In genomic region chr1:87104945-87105344, GRCh38 we compare ENCODE assay signal across 26 cellular contexts.
DNase-seq lines count a peak whose midpoint lies in the region; ATAC-seq and TF ChIP-seq lines count a peak whose summit lies in the region.
"Had no signal": no experiment of that assay in that cellular context is flagged by ENCODE, and none has a peak within 500 bp of the region (broad histone marks: within the 10 kb centered on the region; RNA-seq: fewer than 3 reads in every experiment).

No MANE protein-coding gene starts in this region.

- intact Hi-C loops in heart left ventricle (cut with DNase I): no loop called here
- intact Hi-C loops in PC-3 (cut with micrococcal nuclease): no loop called here
- intact Hi-C loops in CD8-positive, alpha-beta T cell (cut with DNase I, micrococcal nuclease): no loop called here

- H3K9ac ChIP-seq in PC-3 (ENCODE audit: low read length): no peak overlapping the region

- H2AFZ ChIP-seq in PC-3 (ENCODE audit: low read length): no peak overlapping the region
- H2AFZ ChIP-seq: GM23338 had no signal

- DNase-seq in cardiac muscle cell (ENCODE audit: low read depth in 1 of 2, low spot score in 1 of 2) (no peak), heart left ventricle (no peak), PC-3 (peak; percentile 74), epithelial cell of esophagus (ENCODE audit: low read depth) (peak; percentile 28), endothelial cell (ENCODE audit: low spot score) (no peak)
- no peak for DNase-seq in CD8-positive, alpha-beta T cell
- DNase-seq: CD8-positive, alpha-beta memory T cell; DMS153; DND-41; H9; HFFc6; NCI-H1092 treated with DMSO at 0.1 percent for 48 hours; NCI-H1436; NCI-H187; NCI-H2081 treated with DMSO at 0.1 percent for 48 hours; NCI-H2171; NCI-H226; NCI-H510A; NCI-H69; SJCRH30; T-cell had no signal

- peaks cover 29% of the 10 kb centered on the region for H3K36me3 Mint-ChIP-seq in CD8-positive, alpha-beta T cell
- peaks cover 9% of the 10 kb centered on the region for H3K36me3 Mint-ChIP-seq in endothelial cell (ENCODE audit: low read depth, unreplicated experiment)

- H3K9me3 Mint-ChIP-seq in CD8-positive, alpha-beta T cell: peaks cover 5% of the 10 kb centered on the region
- no peaks in the 10 kb centered on the region for H3K9me3 Mint-ChIP-seq in endothelial cell (ENCODE audit: unreplicated experiment)
- H3K9me3 Mint-ChIP-seq: HFFc6 had no signal

- no peaks in the 10 kb centered on the region for H3K79me2 ChIP-seq in PC-3 (ENCODE audit: low read length)

- peak overlapping the region; percentile 51 for H3K4me2 ChIP-seq in PC-3 (ENCODE audit: low read length)
- H3K4me2 ChIP-seq: GM23338 had no signal

- H3K27ac Mint-ChIP-seq in CD8-positive, alpha-beta T cell: no peak overlapping the region
- no peak overlapping the region for H3K27ac Mint-ChIP-seq in endothelial cell (ENCODE audit: unreplicated experiment)
- H3K27ac Mint-ChIP-seq: CD8-positive, alpha-beta memory T cell; GM23338; HFFc6; T-cell had no signal

- H3F3A ChIP-seq in PC-3 (ENCODE audit: low read length, unreplicated experiment): no peaks in the 10 kb centered on the region

- TSS peak; percentile 18 for BruUV-seq in PC-3 (replicated peaks; lab: Mats Ljungman, UMichigan)

- H3K27me3 ChIP-seq in cardiac muscle cell: no peaks in the 10 kb centered on the region
- H3K27me3 ChIP-seq in heart left ventricle: no peaks in the 10 kb centered on the region
- no peaks in the 10 kb centered on the region for H3K27me3 ChIP-seq in PC-3 (ENCODE audit: low read length)
- no peaks in the 10 kb centered on the region for H3K27me3 ChIP-seq in CD8-positive, alpha-beta T cell (ENCODE audit: insufficient read depth, low read length)
- H3K27me3 ChIP-seq: SJCRH30 had no signal

- no peak for TF ChIP-seq POLR2A in heart left ventricle (IDR thresholded peaks at IDR 0.05)

- CTCF ChIA-PET in PC-3 (lab: Charles Lee): no interaction called here
- CTCF ChIA-PET in CD8-positive, alpha-beta T cell (lab: Charles Lee): no interaction called here

- TF ChIP-seq CTCF in cardiac muscle cell (IDR thresholded peaks at IDR 0.05; ENCODE audit: low read depth, low read length) (no peak), heart left ventricle (IDR thresholded peaks at IDR 0.05) (no peak), PC-3 (conservative IDR thresholded peaks at IDR 0.05; ENCODE audit: low read depth, low read length) (no peak), epithelial cell of esophagus (IDR thresholded peaks at IDR 0.05; ENCODE audit: insufficient read depth, low read depth, low read length, missing control alignments) (no peak), endothelial cell (IDR thresholded peaks at IDR 0.05; ENCODE audit: unreplicated experiment) (no peak)
- no peak for TF ChIP-seq CTCF in CD8-positive, alpha-beta T cell (IDR thresholded peaks at IDR 0.05)

- no peak overlapping the region for H3K4me3 Mint-ChIP-seq in CD8-positive, alpha-beta T cell
- H3K4me3 Mint-ChIP-seq in endothelial cell (ENCODE audit: unreplicated experiment): no peak overlapping the region
- H3K4me3 Mint-ChIP-seq: CD8-positive, alpha-beta memory T cell; GM23338; H9; HFFc6; T-cell had no signal

- H3K4me1 ChIP-seq in cardiac muscle cell (ENCODE audit: low read depth): peaks cover 17% of the 10 kb centered on the region
- peaks cover 0 to 6% (median 0%) of the 10 kb centered on the region in 12 donors for H3K4me1 ChIP-seq in heart left ventricle
- H3K4me1 ChIP-seq in PC-3 (ENCODE audit: insufficient read depth, low read length): peaks cover 41% of the 10 kb centered on the region
- H3K4me1 ChIP-seq in CD8-positive, alpha-beta T cell (ENCODE audit: insufficient read depth, low read length): no peaks in the 10 kb centered on the region

- no peaks in the 10 kb centered on the region for H3K9me2 ChIP-seq in PC-3 (replicated peaks; ENCODE audit: low read length)

- no peaks in the 10 kb centered on the region for H4K20me1 ChIP-seq in PC-3 (ENCODE audit: low read length)

- POLR2A ChIA-PET in PC-3 (lab: Charles Lee; ENCODE audit: unreplicated experiment): no interaction called here
- POLR2A ChIA-PET in CD8-positive, alpha-beta T cell (lab: Charles Lee): no interaction called here

- H3K36me3 ChIP-seq in cardiac muscle cell: no peaks in the 10 kb centered on the region
- peaks cover 0 to 3% (median 0%) of the 10 kb centered on the region in 9 donors for H3K36me3 ChIP-seq in heart left ventricle
- H3K36me3 ChIP-seq in PC-3 (ENCODE audit: low read depth, low read length): no peaks in the 10 kb centered on the region
- H3K36me3 ChIP-seq in CD8-positive, alpha-beta T cell (ENCODE audit: insufficient read depth, low read length): no peaks in the 10 kb centered on the region

- no peaks in the 10 kb centered on the region for H3K4me1 Mint-ChIP-seq in CD8-positive, alpha-beta T cell (ENCODE audit: low read depth)
- H3K4me1 Mint-ChIP-seq in endothelial cell (ENCODE audit: unreplicated experiment): no peaks in the 10 kb centered on the region
- H3K4me1 Mint-ChIP-seq: CD8-positive, alpha-beta memory T cell; T-cell had no signal

- H3K4me3 ChIP-seq in cardiac muscle cell (no peak overlapping the region), heart left ventricle (no peak overlapping the region), PC-3 (ENCODE audit: low read length) (no peak overlapping the region), epithelial cell of esophagus (ENCODE audit: low read length) (no peak overlapping the region)
- H3K4me3 ChIP-seq in CD8-positive, alpha-beta T cell (ENCODE audit: low read depth, low read length): no peak overlapping the region
- H3K4me3 ChIP-seq: GM23338, SJCRH30 had no signal

- ATAC-seq in heart left ventricle (no peak), PC-3 (peak; percentile 74), HG03097 (IDR thresholded peaks at IDR 0.05; ENCODE audit: low FRiP score, unreplicated experiment) (no peak), GM19455 (IDR thresholded peaks at IDR 0.05; ENCODE audit: unreplicated experiment) (no peak)
- ATAC-seq in CD8-positive, alpha-beta T cell: no peak
- ATAC-seq: GM23338, Right ventricle myocardium inferior, T-cell had no signal

- H3K27ac ChIP-seq in cardiac muscle cell: peak overlapping the region; percentile 3
- no peak overlapping the region for H3K27ac ChIP-seq in heart left ventricle
- peak overlapping the region; percentile 37 for H3K27ac ChIP-seq in PC-3 (ENCODE audit: low read length)
- no peak overlapping the region for H3K27ac ChIP-seq in CD8-positive, alpha-beta T cell (ENCODE audit: low read depth, low read length)
- H3K27ac ChIP-seq: C4-2B, SJCRH30 had no signal

- H3K9me3 ChIP-seq in cardiac muscle cell (ENCODE audit: low read depth) (no peaks in the 10 kb centered on the region), heart left ventricle (peaks cover 0 to 11% (median 3%) of the 10 kb centered on the region in 12 donors), PC-3 (ENCODE audit: low read length) (no peaks in the 10 kb centered on the region)
- H3K9me3 ChIP-seq in CD8-positive, alpha-beta T cell (ENCODE audit: low read length): no peaks in the 10 kb centered on the region
- H3K9me3 ChIP-seq: SJCRH30 had no signal

- no peaks in the 10 kb centered on the region for H3K27me3 Mint-ChIP-seq in CD8-positive, alpha-beta T cell (ENCODE audit: low read depth)
- H3K27me3 Mint-ChIP-seq in endothelial cell (ENCODE audit: unreplicated experiment): peaks cover 2% of the 10 kb centered on the region
- H3K27me3 Mint-ChIP-seq: CD8-positive, alpha-beta memory T cell; T-cell had no signal

Comparison
In these comparisons a context has a peak if more than half of its experiments do, and no peak if none do; other contexts are left out.
1. H3K27ac ChIP-seq: peak in cardiac muscle cell (single experiment) and PC-3 (single experiment); none in heart left ventricle (0 of 12) and CD8-positive, alpha-beta T cell (single experiment).
2. DNase-seq: peak in PC-3 (single experiment) and epithelial cell of esophagus (single experiment); none in cardiac muscle cell (0 of 2), heart left ventricle (0 of 5), CD8-positive, alpha-beta T cell (0 of 7) and endothelial cell (single experiment).